ENCODE assay signal across 10 cellular contexts in the genomic region with DNA sequence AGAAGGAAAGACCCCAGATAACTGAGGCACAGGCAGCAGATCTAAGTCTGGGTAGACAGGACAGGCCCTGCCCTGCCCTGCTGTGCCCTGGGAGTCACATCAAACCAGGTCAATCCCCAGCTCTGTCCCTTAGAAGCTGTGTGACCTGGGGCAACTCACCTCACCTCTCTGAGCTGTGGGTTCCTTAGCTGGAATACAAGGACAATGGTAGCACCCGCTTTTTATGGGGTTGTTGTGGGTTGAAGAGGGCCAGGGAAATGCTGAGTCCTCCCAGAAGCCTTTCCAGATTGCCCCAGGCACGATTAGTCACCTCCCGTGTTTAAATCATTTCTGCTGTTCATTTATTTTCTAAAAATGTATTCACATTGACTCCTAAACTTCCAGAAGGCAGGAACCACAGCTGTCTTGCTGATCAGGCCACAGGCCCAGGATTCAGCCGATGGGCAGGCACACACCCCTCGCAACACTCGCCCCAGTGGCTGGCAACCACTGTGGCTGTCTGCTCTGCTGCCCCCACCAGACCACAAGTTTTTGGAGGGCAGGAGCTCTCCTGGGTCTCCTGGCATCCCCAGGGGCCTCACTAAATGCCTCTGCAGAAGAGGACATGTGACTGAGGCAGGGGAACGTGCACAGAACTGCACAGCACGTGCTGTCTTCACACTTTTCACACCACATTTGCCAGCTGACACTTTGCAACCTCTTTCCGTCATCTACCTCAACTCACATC. TPM values are rescaled to one million over a fixed set of nuclear protein-coding genes. Genes with fewer than 3 reads are reported as not detected.
DNase-seq lines count a peak whose midpoint lies in the region; ATAC-seq and TF ChIP-seq lines count a peak whose summit lies in the region.
"Had no signal": no experiment of that assay in that cellular context is flagged by ENCODE, and none has a peak within 500 bp of the region (broad histone marks: within the 10 kb centered on the region; RNA-seq: fewer than 3 reads in every experiment).

No MANE protein-coding gene starts in this region.

- peaks cover 81% of the 10 kb centered on the region for H3K4me1 Mint-ChIP-seq in activated naive CD8-positive, alpha-beta T cell (ENCODE audit: low read depth)

- no peaks in the 10 kb centered on the region for H3K79me2 ChIP-seq in ACC112 (ENCODE audit: control insufficient read depth, insufficient read depth, low read length, unreplicated experiment)

- CTCF ChIA-PET in GM10248 (lab: Yijun Ruan, JAX) = interaction anchor here (0.7 to 16.1 kb wide), 6 partner anchors 13 to 187 kb away, joined by 3 to 235 read pairs (median 6); no protein-coding TSS in a partner anchor

- no peak overlapping the region for H3K4me3 ChIP-seq in ACC112 (ENCODE audit: low read depth, low read length)

- no peaks in the 10 kb centered on the region for H3K36me3 ChIP-seq in ACC112 (ENCODE audit: insufficient read depth, low read length)

- DNase-seq in HT1080 (ENCODE audit: low read depth) = peak; percentile 68
- peak; percentile 88 for DNase-seq in mesenteric fat pad (ENCODE audit: low spot score)
- no peak for DNase-seq in NCI-H2107 treated with DMSO at 0.1 percent for 48 hours (lab: John Stamatoyannopoulos, UW; ENCODE audit: unreplicated experiment)
- DNase-seq in NCI-H1048 (lab: John Stamatoyannopoulos, UW) = no peak
- no peak for DNase-seq in GM10248 (ENCODE audit: extremely low spot score)
- DNase-seq: NCI-H1694 treated with DMSO at 0.1 percent for 48 hours had no signal

- peak overlapping the region; percentile 98 for H3K27ac Mint-ChIP-seq in activated naive CD8-positive, alpha-beta T cell

- peak overlapping the region; percentile 42 for H3K27ac ChIP-seq in ACC112 (ENCODE audit: low read depth, low read length)

- POLR2A ChIA-PET in GM10248 (lab: Yijun Ruan, JAX) = interaction anchor here (1.3 kb wide), 1 partner anchor 62 kb away, joined by 3 read pairs; no protein-coding TSS in a partner anchor

- no peak overlapping the region for H2AFZ ChIP-seq in ACC112 (ENCODE audit: low read length, unreplicated experiment)

- H3K4me1 ChIP-seq in ACC112 (ENCODE audit: control insufficient read depth, insufficient read depth, low read length, unreplicated experiment) = peaks cover 36% of the 10 kb centered on the region

- ATAC-seq in HG02798 (IDR thresholded peaks at IDR 0.05; ENCODE audit: poor library complexity, unreplicated experiment) = no peak

- H3K4me3 Mint-ChIP-seq in activated naive CD8-positive, alpha-beta T cell = peak overlapping the region; percentile 96

- no peaks in the 10 kb centered on the region for H3K9me3 Mint-ChIP-seq in activated naive CD8-positive, alpha-beta T cell (ENCODE audit: low read depth)

- H3K36me3 Mint-ChIP-seq in activated naive CD8-positive, alpha-beta T cell = peaks cover 2% of the 10 kb centered on the region

- no peaks in the 10 kb centered on the region for H3K27me3 ChIP-seq in ACC112 (ENCODE audit: insufficient read depth, low read length)

- TF ChIP-seq CTCF in GM10248 (IDR thresholded peaks at IDR 0.05; ENCODE audit: control extremely low read depth, extremely low read depth, low read depth, missing control alignments) = no peak

- no peaks in the 10 kb centered on the region for H3K27me3 Mint-ChIP-seq in activated naive CD8-positive, alpha-beta T cell

RNA-seq across cellular contexts. Expression of a gene that starts 3.0 kb away (rescaled TPM):
- total RNA-seq in HT1080 (2014; rRNA removed; shearing (Covaris generic)) = 1.1 TPM in 1 of 2 replicates, not detected in the other
- 0.17 and 0.20 TPM in 2 replicates for polyA plus RNA-seq in HT1080 (2015; cell fraction: cytosol; rRNA removed)
- 0.23 TPM in 1 of 2 replicates, not detected in the other for polyA plus RNA-seq in HT1080 (2015; cell fraction: nucleus; rRNA removed)
- total RNA-seq in mesenteric fat pad = 15.4 TPM

RNA-seq across cellular contexts. Expression of a gene that starts 32.8 kb away (rescaled TPM):
- total RNA-seq in HT1080 (2014; rRNA removed; shearing (Covaris generic)) = 0.03 and 0.23 TPM in 2 replicates
- 0.06 TPM in 1 of 2 replicates, not detected in the other for polyA plus RNA-seq in HT1080 (2015; cell fraction: cytosol; rRNA removed)
- 0.05 TPM in 1 of 2 replicates, not detected in the other for polyA plus RNA-seq in HT1080 (2015; cell fraction: nucleus; rRNA removed)
- 13.0 TPM for total RNA-seq in mesenteric fat pad
- total RNA-seq: dermis microvascular lymphatic vessel endothelial cell had no signal

Comparison
In these comparisons a context has a peak if more than half of its experiments do, and no peak if none do; other contexts are left out.
1. DNase-seq: peak in HT1080 (single experiment) and mesenteric fat pad (single experiment); none in NCI-H2107 treated with DMSO at 0.1 percent for 48 hours (single experiment), NCI-H1048 (single experiment) and GM10248 (single experiment).
2. RNA of a gene that starts 32.8 kb away (total RNA-seq): 13.0 TPM in mesenteric fat pad (single experiment); 0.03 to 0.23 TPM in HT1080; every median in the first group is over 10 times any median in the second.